Comparison of ENCODE assay signal across 10 cellular contexts in the genomic region with DNA sequence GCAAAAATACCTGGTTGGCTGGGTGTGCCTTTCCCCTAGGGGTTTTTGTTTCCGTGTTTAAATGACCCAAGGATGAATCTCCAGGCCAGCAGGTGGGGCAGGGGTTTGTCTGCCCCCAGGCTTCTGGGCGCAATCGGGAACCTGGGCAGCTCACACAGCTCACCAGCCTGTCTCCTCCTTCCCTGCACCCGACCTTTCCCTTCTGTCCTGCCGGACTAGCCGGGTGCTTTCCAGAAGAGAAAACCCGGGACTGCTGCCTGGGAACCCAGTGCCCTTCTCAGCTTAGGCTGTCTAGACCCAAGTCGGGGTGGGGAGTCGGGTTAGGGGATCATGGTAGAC.
DNase-seq lines count a peak whose midpoint lies in the region; ATAC-seq and TF ChIP-seq lines count a peak whose summit lies in the region.
"Had no signal": no experiment of that assay in that cellular context is flagged by ENCODE, and none has a peak within 500 bp of the region (broad histone marks: within the 10 kb centered on the region; RNA-seq: fewer than 3 reads in every experiment).

No MANE protein-coding gene starts in this region.

- H3K27ac ChIP-seq in RWPE2 (ENCODE audit: poor library complexity, severe bottlenecking): peak overlapping the region; percentile 65
- H3K27ac ChIP-seq in muscle layer of duodenum (ENCODE audit: low read length): peak overlapping the region; percentile 80
- peak overlapping the region; percentile 91 to 93 (median 92) for H3K27ac ChIP-seq in transverse colon

- no peak for DNase-seq in RWPE2 (ENCODE audit: low spot score)
- no peak for DNase-seq in fibroblast of mammary gland (ENCODE audit: low read depth)
- no peak for DNase-seq in transverse colon
- DNase-seq in lower leg skin (ENCODE audit: low spot score in 2 of 2): no peak
- DNase-seq in effector CD8-positive, alpha-beta T cell (lab: John Stamatoyannopoulos, UW): no peak
- DNase-seq in NCI-H345 treated with DMSO at 0.1 percent for 48 hours (lab: John Stamatoyannopoulos, UW; ENCODE audit: unreplicated experiment): no peak
- DNase-seq: activated naive CD4-positive, alpha-beta T cell treated with anti-CD3 and anti-CD28 coated beads, Interleukin-2, amount 10 ng/mL, durations not matched to agents 7 days and 5 days had no signal

- TF ChIP-seq CTCF in RWPE2 (IDR thresholded peaks at IDR 0.05; ENCODE audit: poor library complexity, severe bottlenecking) (no peak), fibroblast of mammary gland (conservative IDR thresholded peaks at IDR 0.05; ENCODE audit: control insufficient read depth, insufficient read depth, low read depth, low read length) (no peak), transverse colon (IDR thresholded peaks at IDR 0.05) (no peak), lower leg skin (IDR thresholded peaks at IDR 0.05) (no peak)

- peak overlapping the region; percentile 18 for H3K4me3 ChIP-seq in RWPE2 (ENCODE audit: severe bottlenecking)
- H3K4me3 ChIP-seq in fibroblast of mammary gland (ENCODE audit: control insufficient read depth, low read depth, low read length): peak overlapping the region; percentile 17
- peak overlapping the region; percentile 50 to 54 for H3K4me3 ChIP-seq in muscle layer of duodenum (ENCODE audit: low read depth in 1 of 2, low read length in 2 of 2)
- H3K4me3 ChIP-seq in transverse colon: peak overlapping the region in 3 of 4 donors; percentile 33 to 49 (median 40)
- no peak overlapping the region for H3K4me3 ChIP-seq in lower leg skin (ENCODE audit: low read depth, poor library complexity, severe bottlenecking)
- H3K4me3 ChIP-seq: mucosa of descending colon had no signal

- no peaks in the 10 kb centered on the region for H3K27me3 ChIP-seq in RWPE2 (ENCODE audit: insufficient read depth, poor library complexity, severe bottlenecking)
- no peaks in the 10 kb centered on the region for H3K27me3 ChIP-seq in muscle layer of duodenum (ENCODE audit: low read depth, low read length)
- H3K27me3 ChIP-seq in transverse colon: no peaks in the 10 kb centered on the region

- no peak for TF ChIP-seq EP300 in transverse colon (IDR thresholded peaks at IDR 0.05; ENCODE audit: low read depth)

- in situ Hi-C loops in transverse colon (cut with MboI; ENCODE audit: low pct_ligation_motif_present in 1 of 4, low pct_unique_long_range_greater_than_20kb in 1 of 4, low sequenced_read_pairs in 3 of 4): no loop called here

- no peaks in the 10 kb centered on the region; the same call in 1 of the 2 replicates for H3K36me3 ChIP-seq in RWPE2 (ENCODE audit: low read depth)
- no peaks in the 10 kb centered on the region for H3K36me3 ChIP-seq in muscle layer of duodenum (ENCODE audit: control insufficient read depth in 1 of 2, insufficient read depth in 2 of 2, low read length in 2 of 2)
- H3K36me3 ChIP-seq in transverse colon: no peaks in the 10 kb centered on the region

- 20% methylated on average over 9 of the region's 9 CpGs; no CpG with 5 or more reads in 1 of the 2 donors for WGBS in transverse colon (ENCODE audit: low coverage in 1 of 2), 2 donors
- 22 to 27% methylated on average over 9 of the region's 9 CpGs for WGBS in lower leg skin, 2 donors

- TF ChIP-seq POLR2A in transverse colon (IDR thresholded peaks at IDR 0.05) (no peak), lower leg skin (IDR thresholded peaks at IDR 0.05) (no peak)

- intact Hi-C loops in transverse colon (cut with DNase I; ENCODE audit: low total_unique reads) (no loop called here), lower leg skin (cut with DNase I; ENCODE audit: low total_unique reads) (no loop called here)

- ATAC-seq in RWPE2 (ENCODE audit: low read depth): peak; percentile 48
- ATAC-seq in GM18517 (IDR thresholded peaks at IDR 0.05; ENCODE audit: unreplicated experiment): no peak

- H3K4me1 ChIP-seq in RWPE2 (ENCODE audit: insufficient read depth, poor library complexity, severe bottlenecking): peaks cover 32% of the 10 kb centered on the region
- peaks cover 43 to 64% of the 10 kb centered on the region in 2 donors for H3K4me1 ChIP-seq in muscle layer of duodenum (ENCODE audit: control insufficient read depth in 1 of 2, insufficient read depth in 2 of 2, low read length in 2 of 2)
- peaks cover 62 to 94% (median 93%) of the 10 kb centered on the region in 4 donors for H3K4me1 ChIP-seq in transverse colon

- H3K9me3 ChIP-seq in RWPE2 (ENCODE audit: severe bottlenecking) (no peaks in the 10 kb centered on the region), muscle layer of duodenum (ENCODE audit: control insufficient read depth in 1 of 2, low read length in 2 of 2) (no peaks in the 10 kb centered on the region), transverse colon (no peaks in the 10 kb centered on the region)
- H3K9me3 ChIP-seq: mucosa of descending colon had no signal
